In genomic region chr4:129043523-129043922, GRCh38 we compare ENCODE assay signal across 9 cellular contexts. TPM values are rescaled to one million over a fixed set of nuclear protein-coding genes. Genes with fewer than 3 reads are reported as not detected.
DNase-seq lines count a peak whose midpoint lies in the region; ATAC-seq, FAIRE-seq and TF ChIP-seq lines count a peak whose summit lies in the region.
"Had no signal": no experiment of that assay in that cellular context is flagged by ENCODE, and none has a peak within 500 bp of the region (broad histone marks: within the 10 kb centered on the region; RNA-seq: fewer than 3 reads in every experiment).

No MANE protein-coding gene starts in this region.

- FAIRE-seq in kidney (lab: Jason Lieb, UNC) = peak; percentile 6

- no peak overlapping the region for H2AK9ac ChIP-seq in IMR-90 (replicated peaks; ENCODE audit: low read depth, low read length, poor library complexity)

- H3K18ac ChIP-seq in IMR-90 (ENCODE audit: low read depth, low read length) = no peak overlapping the region

- no peak overlapping the region for H2BK120ac ChIP-seq in IMR-90 (ENCODE audit: low read depth, low read length)

- POLR2A ChIA-PET in IMR-90 (lab: Charles Lee; ENCODE audit: unreplicated experiment) = no interaction called here

- no peak overlapping the region for H2BK15ac ChIP-seq in IMR-90 (ENCODE audit: low read depth, low read length)

- in situ Hi-C loops in IMR-90 (cut with MboI; ENCODE audit: low sequenced_read_pairs) = no loop called here

- H3K4me2 ChIP-seq in IMR-90 (ENCODE audit: low read depth, low read length) = no peak overlapping the region

- peak; percentile 7 for TF ChIP-seq CTCF in CD14-positive monocyte (IDR thresholded peaks at IDR 0.05)
- peak; percentile 38 for TF ChIP-seq CTCF in IMR-90 (conservative IDR thresholded peaks at IDR 0.05; ENCODE audit: low read depth, low read length)
- TF ChIP-seq CTCF in kidney (IDR thresholded peaks at IDR 0.05; ENCODE audit: borderline replicate concordance, extremely low read depth, insufficient read depth) = no peak

- H2AFZ ChIP-seq in IMR-90 (replicated peaks; ENCODE audit: low read length, poor library complexity) = no peak overlapping the region

- peak; percentile 69 for ATAC-seq in IMR-90 (ENCODE audit: low read depth)
- no peak for ATAC-seq in GM19452 (IDR thresholded peaks at IDR 0.05; ENCODE audit: unreplicated experiment)
- ATAC-seq in GM21529 (IDR thresholded peaks at IDR 0.05; ENCODE audit: unreplicated experiment) = no peak

- H3K4me3 Mint-ChIP-seq in CD14-positive monocyte = no peak overlapping the region

- H3K23ac ChIP-seq in IMR-90 (ENCODE audit: low read depth, low read length) = no peak overlapping the region

- no peak overlapping the region for H4K5ac ChIP-seq in IMR-90 (ENCODE audit: low read depth, low read length)

- H3K27me3 Mint-ChIP-seq in CD14-positive monocyte (ENCODE audit: low read depth in 3 of 3) = peaks cover 0 to 2% (median 0%) of the 10 kb centered on the region in 3 donors

- H3K36me3 ChIP-seq in IMR-90 (ENCODE audit: control insufficient read depth, insufficient read depth, low read length) (peaks cover 1% of the 10 kb centered on the region; the same call in 1 of the 2 replicates), kidney (ENCODE audit: control insufficient read depth in 1 of 2, insufficient read depth in 2 of 2, low read length in 2 of 2) (peaks cover 0 to 2% of the 10 kb centered on the region in 2 donors)

- H3K79me1 ChIP-seq in IMR-90 (ENCODE audit: low read depth in 1 of 2, low read length in 2 of 2) = peaks cover 0 to 3% of the 10 kb centered on the region in 2 experiments; a peak in 1 of 4 replicates

- intact Hi-C loops in CD14-positive monocyte (cut with micrococcal nuclease) (no loop called here), IMR-90 (cut with micrococcal nuclease) (no loop called here), kidney (cut with DNase I) (no loop called here)

- no peak overlapping the region for H2BK20ac ChIP-seq in IMR-90 (ENCODE audit: low read depth, low read length)

- no peak overlapping the region for H3K14ac ChIP-seq in IMR-90 (replicated peaks; ENCODE audit: low read depth, low read length)

- peaks cover 0 to 4% (median 0%) of the 10 kb centered on the region in 7 donors for H3K9me3 Mint-ChIP-seq in CD14-positive monocyte

- no peaks in the 10 kb centered on the region for H4K20me1 ChIP-seq in IMR-90 (ENCODE audit: insufficient read depth, low read length)

- no peak overlapping the region for H2BK5ac ChIP-seq in IMR-90 (ENCODE audit: low read depth, low read length, poor library complexity, severe bottlenecking)

- H3K27me3 ChIP-seq in IMR-90 (ENCODE audit: control insufficient read depth, insufficient read depth, low read length) = no peaks in the 10 kb centered on the region

- no peaks in the 10 kb centered on the region for H3K4me1 Mint-ChIP-seq in CD14-positive monocyte

- dilution Hi-C loops in IMR-90 (cut with HindIII; ENCODE audit: low sequenced_read_pairs, unreplicated experiment) = no loop called here

- CTCF ChIA-PET in IMR-90 (lab: Yijun Ruan, JAX) = interaction anchor here (0.8 kb wide), 1 partner anchor 132 kb away, joined by 3 read pairs; no protein-coding TSS in a partner anchor

- no peak overlapping the region for H3K27ac Mint-ChIP-seq in CD14-positive monocyte

- no peak for DNase-seq in CD14-positive monocyte (ENCODE audit: low spot score)
- peak; percentile 9 for DNase-seq in IMR-90
- DNase-seq in amniotic epithelial cell (ENCODE audit: low read depth) = peak; percentile 37
- DNase-seq in kidney = no peak
- DNase-seq in amniotic stem cell (lab: John Stamatoyannopoulos, UW) = no peak
- DNase-seq in UCSD-AML1 (lab: John Stamatoyannopoulos, UW; ENCODE audit: unreplicated experiment) = no peak
- DNase-seq: stimulated activated CD4-positive, alpha-beta T cell treated with anti-CD3 and anti-CD28 coated beads, Interleukin-2, amount 100 ng/mL, for 48 hours had no signal

- no peaks in the 10 kb centered on the region for H3K9me1 ChIP-seq in IMR-90 (ENCODE audit: insufficient read depth, low read length)

- TF ChIP-seq RAD21 in IMR-90 (IDR thresholded peaks at IDR 0.05; ENCODE audit: low read length) = peak; percentile 41

- no peak overlapping the region for H4K91ac ChIP-seq in IMR-90 (ENCODE audit: insufficient read depth, low read depth, low read length)

- H3K9me3 ChIP-seq in IMR-90 (ENCODE audit: control insufficient read depth, insufficient read depth, low read length) (no peaks in the 10 kb centered on the region), kidney (ENCODE audit: control insufficient read depth in 1 of 2, low read length in 2 of 2) (no peaks in the 10 kb centered on the region)

- no peak overlapping the region for H3K9ac ChIP-seq in IMR-90 (ENCODE audit: low read depth, low read length)
- H3K9ac ChIP-seq in kidney (ENCODE audit: low read length in 2 of 2) = no peak overlapping the region

- no peak overlapping the region for H3K56ac ChIP-seq in IMR-90 (ENCODE audit: extremely low read depth, insufficient read depth, low read length)

- H3K36me3 Mint-ChIP-seq in CD14-positive monocyte = peaks cover 19 to 27% of the 10 kb centered on the region in 2 donors

- TF ChIP-seq POLR2A in IMR-90 (IDR thresholded peaks at IDR 0.05; ENCODE audit: low read depth, low read length) = no peak

- H4K8ac ChIP-seq in IMR-90 (ENCODE audit: low read depth in 2 of 2, low read length in 2 of 2) = no peak overlapping the region

- BruUV-seq in IMR-90 (replicated peaks; lab: Mats Ljungman, UMichigan) = no TSS peak

- peaks cover 2% of the 10 kb centered on the region; the same call in 1 of the 2 replicates for H3K4me1 ChIP-seq in IMR-90 (ENCODE audit: control insufficient read depth, insufficient read depth, low read length)
- no peaks in the 10 kb centered on the region for H3K4me1 ChIP-seq in kidney (ENCODE audit: control insufficient read depth in 1 of 2, insufficient read depth in 1 of 2, low read depth in 1 of 2, low read length in 2 of 2)

- no peak overlapping the region for H2AK5ac ChIP-seq in IMR-90 (ENCODE audit: low read depth, low read length)

- H3K27ac ChIP-seq in IMR-90 (ENCODE audit: insufficient read depth, low read length) (no peak overlapping the region), kidney (ENCODE audit: low read depth in 2 of 2, low read length in 2 of 2) (no peak overlapping the region)

- H3K4ac ChIP-seq in IMR-90 (ENCODE audit: low read depth, low read length) = no peak overlapping the region

- H3K4me3 ChIP-seq in IMR-90 (ENCODE audit: insufficient read depth, low read depth, low read length) = no peak overlapping the region
- H3K4me3 ChIP-seq in kidney (ENCODE audit: low read length in 2 of 2) = no peak overlapping the region

TF ChIP-seq in IMR-90, 13 proteins besides CTCF, POLR2A, EP300 and RAD21:
- TF ChIP-seq MAFK (IDR thresholded peaks at IDR 0.05; ENCODE audit: low read depth, low read length) (no peak), BHLHE40 (IDR thresholded peaks at IDR 0.05; ENCODE audit: low read depth, low read length) (no peak), CHD1 (IDR thresholded peaks at IDR 0.05; ENCODE audit: low read depth, low read length) (no peak), SMC3 (IDR thresholded peaks at IDR 0.05; ENCODE audit: low read depth, low read length) (no peak), NFE2L2 (IDR thresholded peaks at IDR 0.05; ENCODE audit: low read depth, low read length) (no peak), MAZ (IDR thresholded peaks at IDR 0.05; ENCODE audit: borderline replicate concordance, low read depth, low read length) (no peak), CEBPB (IDR thresholded peaks at IDR 0.05; ENCODE audit: low read depth, low read length) (no peak), RCOR1 (IDR thresholded peaks at IDR 0.05; ENCODE audit: insufficient replicate concordance, low read length) (no peak), RFX5 (IDR thresholded peaks at IDR 0.05; ENCODE audit: low read depth, low read length) (no peak), ELK1 (IDR thresholded peaks at IDR 0.05; ENCODE audit: borderline replicate concordance, low read depth, low read length) (no peak), FOS (IDR thresholded peaks at IDR 0.05; ENCODE audit: low read depth, low read length) (no peak)
- TF ChIP-seq, protein P1, sequence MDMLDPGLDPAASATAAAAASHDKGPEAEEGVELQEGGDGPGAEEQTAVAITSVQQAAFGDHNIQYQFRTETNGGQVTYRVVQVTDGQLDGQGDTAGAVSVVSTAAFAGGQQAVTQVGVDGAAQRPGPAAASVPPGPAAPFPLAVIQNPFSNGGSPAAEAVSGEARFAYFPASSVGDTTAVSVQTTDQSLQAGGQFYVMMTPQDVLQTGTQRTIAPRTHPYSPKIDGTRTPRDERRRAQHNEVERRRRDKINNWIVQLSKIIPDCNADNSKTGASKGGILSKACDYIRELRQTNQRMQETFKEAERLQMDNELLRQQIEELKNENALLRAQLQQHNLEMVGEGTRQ (IDR thresholded peaks at IDR 0.05; ENCODE audit: low read depth, low read length) = no peak

RNA-seq across cellular contexts. Expression of gene SCLT1, which starts 49.8 kb away (rescaled TPM):
- 10 to 100 TPM; 14.8 to 20.1 TPM for polyA plus RNA-seq in CD14-positive monocyte
- 7.7 and 15.3 TPM in 2 replicates for total RNA-seq in IMR-90 (2012; rRNA removed)
- 4.4 and 4.9 TPM in 2 replicates for polyA plus RNA-seq in IMR-90 (2012; rRNA removed)
- 1.1 and 1.5 TPM in 2 replicates for polyA plus RNA-seq in IMR-90 (2012; cell fraction: cytosol; rRNA removed)
- polyA plus RNA-seq in IMR-90 (2012; cell fraction: nucleus; rRNA removed; ENCODE audit: low replicate concordance) = 1.4 and 3.8 TPM in 2 replicates
- total RNA-seq in kidney = 16.0 TPM
- polyA plus RNA-seq in kidney (ENCODE audit: insufficient read depth, low read depth, low replicate concordance) = 3.0 TPM

RNA-seq across cellular contexts. Expression of gene C4orf33, which starts 52.4 kb away (rescaled TPM):
- polyA plus RNA-seq in CD14-positive monocyte = 10 to 100 TPM; 16.6 to 28.2 TPM
- 4.7 and 8.3 TPM in 2 replicates for total RNA-seq in IMR-90 (2012; rRNA removed)
- 5.1 and 5.3 TPM in 2 replicates for polyA plus RNA-seq in IMR-90 (2012; rRNA removed)
- 0.35 and 0.47 TPM in 2 replicates for polyA plus RNA-seq in IMR-90 (2012; cell fraction: cytosol; rRNA removed)
- 0.36 and 6.6 TPM in 2 replicates for polyA plus RNA-seq in IMR-90 (2012; cell fraction: nucleus; rRNA removed; ENCODE audit: low replicate concordance)
- total RNA-seq in kidney = 13.6 TPM
- polyA plus RNA-seq in kidney (ENCODE audit: insufficient read depth, low read depth, low replicate concordance) = 26.7 TPM

Comparison
In these comparisons a context has a peak if more than half of its experiments do, and no peak if none do; other contexts are left out.
1. DNase-seq: peak in IMR-90 (single experiment) and amniotic epithelial cell (single experiment); none in CD14-positive monocyte (single experiment), kidney (single experiment), amniotic stem cell (single experiment) and UCSD-AML1 (single experiment).